In the genomic region with DNA sequence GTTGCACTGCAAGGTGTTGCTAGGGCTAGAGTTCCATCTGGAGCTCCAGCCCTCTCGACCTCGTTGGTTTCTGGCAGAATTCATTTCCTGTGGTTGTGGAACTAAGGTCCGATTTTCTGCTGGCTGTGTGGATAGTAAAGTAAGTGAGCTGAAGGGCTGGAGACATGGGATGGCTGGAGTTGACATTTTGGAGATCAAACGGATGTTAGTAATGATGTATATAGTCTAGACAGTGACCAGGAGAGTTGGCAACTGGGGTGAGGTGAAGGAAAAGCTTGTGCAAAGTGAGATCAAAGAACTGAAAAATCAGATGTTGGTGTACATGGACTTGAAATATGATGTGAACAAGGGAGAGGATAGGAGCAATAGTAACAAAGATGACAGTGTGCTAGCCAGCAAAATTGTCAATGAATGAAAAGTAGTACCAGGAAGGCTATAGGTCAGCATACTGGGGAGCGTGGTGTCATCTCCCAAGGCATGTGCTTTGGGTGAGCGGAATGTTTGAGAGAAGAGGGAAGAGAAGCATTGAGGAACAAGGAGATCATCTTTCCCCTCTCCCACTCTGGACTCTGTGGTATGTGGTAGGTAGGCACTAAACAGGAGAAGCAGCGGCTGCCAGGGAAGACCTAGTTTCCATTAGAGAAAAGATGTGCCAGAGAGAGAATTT, we compare ENCODE assay signal across 9 cellular contexts. TPM values are rescaled to one million over a fixed set of nuclear protein-coding genes. Genes with fewer than 3 reads are reported as not detected.
DNase-seq lines count a peak whose midpoint lies in the region; ATAC-seq and TF ChIP-seq lines count a peak whose summit lies in the region.
"Had no signal": no experiment of that assay in that cellular context is flagged by ENCODE, and none has a peak within 500 bp of the region (broad histone marks: within the 10 kb centered on the region; RNA-seq: fewer than 3 reads in every experiment).

No MANE protein-coding gene starts in this region.

- no peak for TF ChIP-seq CTCF in uterus (IDR thresholded peaks at IDR 0.05)
- TF ChIP-seq CTCF in CD4-positive, alpha-beta T cell (IDR thresholded peaks at IDR 0.05): no peak

- CTCF ChIA-PET in CD4-positive, alpha-beta T cell (lab: Charles Lee): interaction anchor here (0.8 kb wide), 1 partner anchor 8 kb away, joined by 3 read pairs; a partner anchor contains a TSS

- no peak overlapping the region for H3K4me3 ChIP-seq in uterus
- no peak overlapping the region for H3K4me3 ChIP-seq in effector memory CD4-positive, alpha-beta T cell (ENCODE audit: insufficient read depth, low read depth, low read length, poor library complexity, severe bottlenecking)
- H3K4me3 ChIP-seq: cardiac muscle cell had no signal

- peaks cover 42% of the 10 kb centered on the region for H3K36me3 Mint-ChIP-seq in CD4-positive, alpha-beta T cell (ENCODE audit: low read depth)

- DNase-seq in globus pallidus (ENCODE audit: low spot score) (peak; percentile 7), uterus (no peak)
- no peak for DNase-seq in effector CD8-positive, alpha-beta T cell (lab: John Stamatoyannopoulos, UW)
- DNase-seq in effector memory CD4-positive, alpha-beta T cell: no peak
- no peak for DNase-seq in CD4-positive, alpha-beta T cell

- no peak overlapping the region for H3K27ac ChIP-seq in uterus
- H3K27ac ChIP-seq in effector memory CD4-positive, alpha-beta T cell (ENCODE audit: insufficient read depth, low read length, poor library complexity, severe bottlenecking): no peak overlapping the region
- no peak overlapping the region for H3K27ac ChIP-seq in CD4-positive, alpha-beta T cell (ENCODE audit: low read depth, low read length)
- H3K27ac ChIP-seq: cardiac muscle cell had no signal

- no peak overlapping the region for H3K27ac Mint-ChIP-seq in CD4-positive, alpha-beta T cell

- no peaks in the 10 kb centered on the region for H3K27me3 Mint-ChIP-seq in CD4-positive, alpha-beta T cell

- H3K9me3 ChIP-seq in uterus: no peaks in the 10 kb centered on the region
- no peaks in the 10 kb centered on the region for H3K9me3 ChIP-seq in effector memory CD4-positive, alpha-beta T cell (ENCODE audit: control insufficient read depth, low read length)
- H3K9me3 ChIP-seq in CD4-positive, alpha-beta T cell (ENCODE audit: control insufficient read depth, low read length): no peaks in the 10 kb centered on the region

- H3K4me1 Mint-ChIP-seq in CD4-positive, alpha-beta T cell (ENCODE audit: low read depth): peaks cover 49% of the 10 kb centered on the region

- H3K9me3 Mint-ChIP-seq in CD4-positive, alpha-beta T cell: no peaks in the 10 kb centered on the region

- POLR2A ChIA-PET in CD4-positive, alpha-beta T cell (lab: Charles Lee): no interaction called here

- no peaks in the 10 kb centered on the region for H3K4me1 ChIP-seq in uterus
- no peaks in the 10 kb centered on the region for H3K4me1 ChIP-seq in effector memory CD4-positive, alpha-beta T cell (ENCODE audit: control insufficient read depth, insufficient read depth, low read length, poor library complexity, severe bottlenecking)

- no peaks in the 10 kb centered on the region for H3K27me3 ChIP-seq in uterus
- H3K27me3 ChIP-seq in effector memory CD4-positive, alpha-beta T cell (replicated peaks; ENCODE audit: control insufficient read depth, insufficient read depth, low read length, poor library complexity, severe bottlenecking): no peaks in the 10 kb centered on the region
- no peaks in the 10 kb centered on the region for H3K27me3 ChIP-seq in CD4-positive, alpha-beta T cell (ENCODE audit: control insufficient read depth, insufficient read depth, low read length)
- H3K27me3 ChIP-seq: cardiac muscle cell had no signal

- TF ChIP-seq POLR2A in uterus (IDR thresholded peaks at IDR 0.05): no peak

- ATAC-seq in GM18502 (IDR thresholded peaks at IDR 0.05; ENCODE audit: poor library complexity, unreplicated experiment) (peak; percentile 36), GM21381 (IDR thresholded peaks at IDR 0.05; ENCODE audit: unreplicated experiment) (peak; percentile 21), HG03135 (IDR thresholded peaks at IDR 0.05; ENCODE audit: unreplicated experiment) (peak; percentile 30)
- no peak for ATAC-seq in CD4-positive, alpha-beta T cell (ENCODE audit: poor library complexity)

- no peaks in the 10 kb centered on the region for H3K36me3 ChIP-seq in uterus
- H3K36me3 ChIP-seq in effector memory CD4-positive, alpha-beta T cell (ENCODE audit: control insufficient read depth, insufficient read depth, low read length): peaks cover 8% of the 10 kb centered on the region

- intact Hi-C loops in uterus (cut with DNase I; ENCODE audit: low total_unique reads): no loop called here
- intact Hi-C loops in CD4-positive, alpha-beta T cell (cut with DNase I, micrococcal nuclease): no loop called here

- no peak overlapping the region for H3K4me3 Mint-ChIP-seq in CD4-positive, alpha-beta T cell

RNA-seq across cellular contexts. Expression of a gene that starts 7.8 kb away (rescaled TPM):
- total RNA-seq in uterus: 10 to 100 TPM; 10.9 to 22.0 (median 13.3) TPM
- total RNA-seq in CD4-positive, alpha-beta T cell: 1 to 10 TPM; 7.3 to 9.3 TPM

RNA-seq across cellular contexts. Expression of a gene that starts 7.9 kb away (rescaled TPM):
- 1 to 10 TPM in 3 of 4 donors, not detected in 1; 2.0 to 5.9 (median 5.8) TPM for total RNA-seq in uterus
- 1 to 10 TPM; 2.4 to 2.5 TPM for total RNA-seq in CD4-positive, alpha-beta T cell
